22 cellular contexts compared by ENCODE assay signal in genomic region chr5:55063899-55064298, GRCh38. TPM values are rescaled to one million over a fixed set of nuclear protein-coding genes. Genes with fewer than 3 reads are reported as not detected.
DNase-seq lines count a peak whose midpoint lies in the region; ATAC-seq and TF ChIP-seq lines count a peak whose summit lies in the region.
"Had no signal": no experiment of that assay in that cellular context is flagged by ENCODE, and none has a peak within 500 bp of the region (broad histone marks: within the 10 kb centered on the region; RNA-seq: fewer than 3 reads in every experiment).

No MANE protein-coding gene starts in this region.

- no peaks in the 10 kb centered on the region for H3K36me3 ChIP-seq in upper lobe of right lung

- no peak overlapping the region for H3K4me3 Mint-ChIP-seq in activated naive CD4-positive, alpha-beta T cell treated with anti-CD3 and anti-CD28 coated beads, Interleukin-2, amount 10 ng/mL, durations not matched to agents 7 days and 5 days
- peak overlapping the region; percentile 5 for H3K4me3 Mint-ChIP-seq in T-helper 17 cell
- H3K4me3 Mint-ChIP-seq: activated naive CD4-positive, alpha-beta T cell treated with anti-CD3 and anti-CD28 coated beads for 36 hours had no signal

- no peak overlapping the region for H3K4me3 ChIP-seq in upper lobe of right lung

- H3K27me3 ChIP-seq in upper lobe of right lung, result no peaks in the 10 kb centered on the region

- peaks cover 72% of the 10 kb centered on the region for H3K4me1 Mint-ChIP-seq in activated naive CD4-positive, alpha-beta T cell treated with anti-CD3 and anti-CD28 coated beads, Interleukin-2, amount 10 ng/mL, durations not matched to agents 7 days and 5 days
- peaks cover 33% of the 10 kb centered on the region for H3K4me1 Mint-ChIP-seq in T-helper 17 cell

- H3K4me1 ChIP-seq in upper lobe of right lung, result no peaks in the 10 kb centered on the region

- intact Hi-C loops in upper lobe of right lung (cut with DNase I), result no loop called here

- H3K27ac Mint-ChIP-seq in activated naive CD4-positive, alpha-beta T cell treated with anti-CD3 and anti-CD28 coated beads, Interleukin-2, amount 10 ng/mL, durations not matched to agents 7 days and 5 days, result peak overlapping the region; percentile 35
- H3K27ac Mint-ChIP-seq in T-helper 17 cell, result no peak overlapping the region
- H3K27ac Mint-ChIP-seq: activated naive CD4-positive, alpha-beta T cell treated with anti-CD3 and anti-CD28 coated beads for 36 hours had no signal

- no peak for TF ChIP-seq CTCF in upper lobe of right lung (IDR thresholded peaks at IDR 0.05)

- ATAC-seq in T-helper 17 cell (no peak), upper lobe of right lung (no peak), GM19467 (IDR thresholded peaks at IDR 0.05; ENCODE audit: unreplicated experiment) (no peak), HG03097 (IDR thresholded peaks at IDR 0.05; ENCODE audit: low FRiP score, unreplicated experiment) (no peak)
- ATAC-seq: esophagus mucosa, sciatic nerve had no signal

- no peak for DNase-seq in activated naive CD4-positive, alpha-beta T cell treated with anti-CD3 and anti-CD28 coated beads, Interleukin-2, amount 10 ng/mL, durations not matched to agents 7 days and 5 days
- no peak for DNase-seq in activated naive CD4-positive, alpha-beta T cell treated with Interleukin-2 at 50 U/mL for 16 hours
- no peak for DNase-seq in T-helper 17 cell
- peak; percentile 28 for DNase-seq in fibroblast of gingiva (ENCODE audit: low read depth)
- no peak for DNase-seq in upper lobe of right lung
- no peak for DNase-seq in NCI-H748 (lab: John Stamatoyannopoulos, UW; ENCODE audit: unreplicated experiment)
- DNase-seq: ACHN; activated CD4-positive, alpha-beta T cell treated with anti-CD3 and anti-CD28 coated beads for 1 hour; activated naive CD4-positive, alpha-beta T cell treated with anti-CD3 and anti-CD28 coated beads for 36 hours; activated T-cell treated with anti-CD3 and anti-CD28 coated beads for 4 hours; NCI-H1105 treated with DMSO at 0.1 percent for 48 hours; NCI-H2107; NCI-H748 treated with DMSO at 0.1 percent for 48 hours; SIG-M5; stimulated activated naive CD8-positive, alpha-beta T cell treated with anti-CD3 and anti-CD28 coated beads, Interleukin-15, Interleukin-2, amounts not matched to agents 100 U/mL and 50 U/mL, for 24 hours; trophoblast cell had no signal

- peaks cover 4% of the 10 kb centered on the region for H3K27me3 Mint-ChIP-seq in activated naive CD4-positive, alpha-beta T cell treated with anti-CD3 and anti-CD28 coated beads, Interleukin-2, amount 10 ng/mL, durations not matched to agents 7 days and 5 days
- H3K27me3 Mint-ChIP-seq in T-helper 17 cell, result no peaks in the 10 kb centered on the region

- H3K9me3 Mint-ChIP-seq in activated naive CD4-positive, alpha-beta T cell treated with anti-CD3 and anti-CD28 coated beads, Interleukin-2, amount 10 ng/mL, durations not matched to agents 7 days and 5 days, result peaks cover 15% of the 10 kb centered on the region
- H3K9me3 Mint-ChIP-seq: activated naive CD4-positive, alpha-beta T cell treated with anti-CD3 and anti-CD28 coated beads for 36 hours had no signal

- no peaks in the 10 kb centered on the region for H3K9me3 ChIP-seq in T-helper 17 cell (ENCODE audit: control insufficient read depth, low read length, poor library complexity, severe bottlenecking)
- H3K9me3 ChIP-seq in upper lobe of right lung, result no peaks in the 10 kb centered on the region

- CTCF ChIA-PET in activated naive CD4-positive, alpha-beta T cell treated with anti-CD3 and anti-CD28 coated beads, Interleukin-2, amount 10 ng/mL, durations not matched to agents 7 days and 5 days (lab: Charles Lee), result interaction anchor here (1.5 to 1.8 kb wide), 2 partner anchors 8 to 158 kb away, joined by 4 to 5 read pairs; no protein-coding TSS in a partner anchor

- no peak overlapping the region for H3K27ac ChIP-seq in upper lobe of right lung

- H3K36me3 Mint-ChIP-seq in activated naive CD4-positive, alpha-beta T cell treated with anti-CD3 and anti-CD28 coated beads, Interleukin-2, amount 10 ng/mL, durations not matched to agents 7 days and 5 days, result peaks cover 40% of the 10 kb centered on the region
- H3K36me3 Mint-ChIP-seq in T-helper 17 cell (ENCODE audit: low read depth), result no peaks in the 10 kb centered on the region

RNA-seq across cellular contexts. Expression of gene GZMA, which starts 38.5 kb away (rescaled TPM):
- total RNA-seq in T-helper 17 cell (10 to 100 TPM in 1 of 2 donors, 1 to 10 TPM in 1; 7.9 to 11.3 TPM), upper lobe of right lung (8.8 TPM)
- total RNA-seq: bronchial epithelial cell, osteocyte had no signal

RNA-seq across cellular contexts. Expression of gene GZMK, which starts 39.8 kb away (rescaled TPM):
- 1 to 10 TPM; 3.9 to 9.2 TPM for total RNA-seq in T-helper 17 cell
- total RNA-seq in upper lobe of right lung, result 1.8 TPM
- total RNA-seq: activated naive CD4-positive, alpha-beta T cell treated with anti-CD3 and anti-CD28 coated beads for 36 hours; bronchial epithelial cell; esophagus mucosa; osteocyte had no signal
